ENCODE assay signal across 8 cellular contexts in the genomic region with DNA sequence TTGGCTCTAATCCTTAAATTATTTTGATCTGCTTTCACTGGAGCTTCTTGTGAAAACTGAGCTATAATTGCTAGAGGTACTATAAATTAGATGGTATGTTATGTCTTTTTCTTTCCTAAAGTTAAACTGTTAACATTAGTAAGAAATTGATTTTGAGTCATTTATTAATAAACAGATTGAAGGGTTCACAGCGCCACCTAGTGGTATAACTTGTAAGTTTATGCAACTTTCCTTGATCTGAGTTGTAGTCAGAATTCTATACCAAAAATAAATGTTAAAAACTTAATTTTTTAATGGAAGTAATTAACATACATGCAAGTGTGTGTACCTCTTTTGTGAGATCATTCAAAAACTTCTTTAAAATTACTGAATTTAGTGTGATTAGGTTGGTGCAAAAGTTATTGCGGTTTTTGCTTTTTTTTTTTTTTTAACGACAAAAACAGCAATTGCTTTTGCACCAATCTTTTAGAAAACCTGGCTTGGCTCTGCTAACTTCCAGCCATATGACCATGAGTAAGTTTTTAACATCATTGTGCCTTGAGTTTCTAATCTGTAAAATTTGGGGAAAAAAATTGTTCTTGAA.
A peak's percentile ranks its signal among the peaks of the same experiment; 100 is the strongest.
DNase-seq lines count a peak whose midpoint lies in the region; ATAC-seq, FAIRE-seq and TF ChIP-seq lines count a peak whose summit lies in the region.

No MANE protein-coding gene starts in this region.

- CTCF ChIA-PET in HEK293 (lab: Yijun Ruan, JAX), result interaction anchor here (0.6 to 2.0 kb wide), 8 partner anchors 10 to 1312 kb away, joined by 3 to 5 read pairs (median 4); no protein-coding TSS in a partner anchor
- CTCF ChIA-PET in activated CD4-positive, alpha-beta memory T cell treated with anti-CD3 and anti-CD28 coated beads for 36 hours (lab: Charles Lee), result interaction anchor here (0.6 to 1.9 kb wide), 9 partner anchors 9 to 306 kb away, joined by 3 to 5 read pairs (median 4); no protein-coding TSS in a partner anchor

- TF ChIP-seq CTCF in HEK293 (tag by site-specific recombination; IDR thresholded peaks at IDR 0.05) (no peak), esophagus squamous epithelium (IDR thresholded peaks at IDR 0.05) (peak; percentile 25 to 71 (median 70)), psoas muscle (IDR thresholded peaks at IDR 0.05) (peak; percentile 77)

- peak; percentile 80 for FAIRE-seq in RCC 7860 (lab: Jason Lieb, UNC)

- ATAC-seq in psoas muscle, result no peak
- ATAC-seq in HG02610 (IDR thresholded peaks at IDR 0.05; ENCODE audit: unreplicated experiment), result no peak

- no peak overlapping the region for H3K27ac ChIP-seq in HEK293 (ENCODE audit: extremely low read depth, low read depth, low read length)
- no peak overlapping the region for H3K27ac ChIP-seq in esophagus squamous epithelium
- H3K27ac ChIP-seq in psoas muscle, result no peak overlapping the region

- H3K27ac Mint-ChIP-seq in activated CD4-positive, alpha-beta memory T cell treated with anti-CD3 and anti-CD28 coated beads for 36 hours, result no peak overlapping the region

- H3K27me3 Mint-ChIP-seq in activated CD4-positive, alpha-beta memory T cell treated with anti-CD3 and anti-CD28 coated beads for 36 hours, result no peaks in the 10 kb centered on the region

- DNase-seq in NCI-H2107 treated with DMSO at 0.1 percent for 48 hours (lab: John Stamatoyannopoulos, UW; ENCODE audit: unreplicated experiment) (peak; percentile 0), NCI-H2107 (lab: John Stamatoyannopoulos, UW) (no peak), RCC 7860 (ENCODE audit: low spot score) (peak; percentile 24), esophagus squamous epithelium (lab: John Stamatoyannopoulos, UW) (no peak), psoas muscle (no peak)
- DNase-seq in activated CD4-positive, alpha-beta memory T cell treated with anti-CD3 and anti-CD28 coated beads for 36 hours, result no peak

- H3K4me3 ChIP-seq in HEK293 (ENCODE audit: low read depth, low read length) (no peak overlapping the region), esophagus squamous epithelium (no peak overlapping the region), psoas muscle (no peak overlapping the region)

- H3K4me1 ChIP-seq in HEK293 (ENCODE audit: control insufficient read depth, insufficient read depth, low read length) (no peaks in the 10 kb centered on the region), esophagus squamous epithelium (no peaks in the 10 kb centered on the region), psoas muscle (no peaks in the 10 kb centered on the region)

- H3K36me3 ChIP-seq in HEK293 (ENCODE audit: control insufficient read depth in 2 of 2, insufficient read depth in 1 of 2, low read length in 2 of 2) (no peaks in the 10 kb centered on the region), esophagus squamous epithelium (no peaks in the 10 kb centered on the region), psoas muscle (ENCODE audit: insufficient read depth in 1 of 2, low read depth in 1 of 2) (no peaks in the 10 kb centered on the region)

- intact Hi-C loops in esophagus squamous epithelium (cut with DNase I) (no loop called here), psoas muscle (cut with DNase I) (no loop called here)
- intact Hi-C loops in activated CD4-positive, alpha-beta memory T cell treated with anti-CD3 and anti-CD28 coated beads for 36 hours (cut with micrococcal nuclease), result no loop called here

- H3K4me3 Mint-ChIP-seq in activated CD4-positive, alpha-beta memory T cell treated with anti-CD3 and anti-CD28 coated beads for 36 hours, result no peak overlapping the region

- no peaks in the 10 kb centered on the region for H3K36me3 Mint-ChIP-seq in activated CD4-positive, alpha-beta memory T cell treated with anti-CD3 and anti-CD28 coated beads for 36 hours

- H3K4me1 Mint-ChIP-seq in activated CD4-positive, alpha-beta memory T cell treated with anti-CD3 and anti-CD28 coated beads for 36 hours (ENCODE audit: low read depth), result no peaks in the 10 kb centered on the region

- H3K9me3 ChIP-seq in HEK293 (ENCODE audit: control insufficient read depth, insufficient read depth, low read depth, low read length) (no peaks in the 10 kb centered on the region), esophagus squamous epithelium (no peaks in the 10 kb centered on the region), psoas muscle (no peaks in the 10 kb centered on the region)

- 51 to 60% methylated on average over 3 of the region's 3 CpGs for WGBS in esophagus squamous epithelium, 2 donors
- 54 to 63% (median 56%) methylated on average over 3 of the region's 3 CpGs for WGBS in psoas muscle, 3 donors

- peaks cover 0 to 6% (median 0%) of the 10 kb centered on the region in 4 donors for H3K27me3 ChIP-seq in esophagus squamous epithelium
- no peaks in the 10 kb centered on the region for H3K27me3 ChIP-seq in psoas muscle (ENCODE audit: insufficient read depth in 3 of 3, low read length in 2 of 3)

- POLR2A ChIA-PET in HEK293 (lab: Yijun Ruan, JAX), result no interaction called here
- POLR2A ChIA-PET in activated CD4-positive, alpha-beta memory T cell treated with anti-CD3 and anti-CD28 coated beads for 36 hours (lab: Charles Lee), result no interaction called here

- TF ChIP-seq POLR2A in esophagus squamous epithelium (IDR thresholded peaks at IDR 0.05), result no peak

- no peaks in the 10 kb centered on the region for H3K9me3 Mint-ChIP-seq in activated CD4-positive, alpha-beta memory T cell treated with anti-CD3 and anti-CD28 coated beads for 36 hours

TF ChIP-seq in HEK293, 187 proteins besides CTCF, POLR2A, EP300 and RAD21:
- TF ChIP-seq, protein P1, sequence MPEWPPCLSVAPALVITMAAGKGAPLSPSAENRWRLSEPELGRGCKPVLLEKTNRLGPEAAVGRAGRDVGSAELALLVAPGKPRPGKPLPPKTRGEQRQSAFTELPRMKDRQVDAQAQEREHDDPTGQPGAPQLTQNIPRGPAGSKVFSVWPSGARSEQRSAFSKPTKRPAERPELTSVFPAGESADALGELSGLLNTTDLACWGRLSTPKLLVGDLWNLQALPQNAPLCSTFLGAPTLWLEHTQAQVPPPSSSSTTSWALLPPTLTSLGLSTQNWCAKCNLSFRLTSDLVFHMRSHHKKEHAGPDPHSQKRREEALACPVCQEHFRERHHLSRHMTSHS (tag by site-specific recombination; IDR thresholded peaks at IDR 0.05), result no peak
- TF ChIP-seq ZNF654 (tag by site-specific recombination; IDR thresholded peaks at IDR 0.05; ENCODE audit: low read depth), result peak; percentile 60

Comparison
In these comparisons a context has a peak if more than half of its experiments do, and no peak if none do; other contexts are left out.
1. DNase-seq: peak in NCI-H2107 treated with DMSO at 0.1 percent for 48 hours (single experiment) and RCC 7860 (single experiment); none in NCI-H2107 (single experiment), esophagus squamous epithelium (single experiment), psoas muscle (0 of 2) and activated CD4-positive, alpha-beta memory T cell treated with anti-CD3 and anti-CD28 coated beads for 36 hours (single experiment).